Comparison of ENCODE assay signal across 1 cellular context in the genomic region with DNA sequence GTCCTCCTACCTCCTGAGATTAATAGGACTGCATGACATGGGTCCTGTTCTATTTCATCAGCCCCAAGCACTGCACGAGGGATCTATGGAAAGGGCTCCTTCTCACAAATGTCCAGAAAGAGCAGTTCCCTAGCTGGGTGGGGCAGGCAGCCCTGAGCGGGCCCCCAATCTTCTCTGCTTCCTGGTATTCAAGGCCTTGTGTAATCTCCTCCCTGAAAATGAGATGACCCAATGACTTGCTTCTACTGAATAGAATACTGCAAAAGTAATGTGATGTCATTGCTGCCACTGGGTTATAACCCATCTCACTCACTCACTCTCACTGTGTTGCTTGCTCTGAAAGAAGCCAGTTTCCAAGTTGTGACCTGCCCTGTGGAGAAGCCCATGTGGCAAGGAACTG.
TF ChIP-seq lines count a peak whose summit lies in the region.

No MANE protein-coding gene starts in this region.

TF ChIP-seq in HepG2, 621 proteins besides CTCF, POLR2A, EP300 and RAD21 (continued from another document):
- TF ChIP-seq, protein P1, sequence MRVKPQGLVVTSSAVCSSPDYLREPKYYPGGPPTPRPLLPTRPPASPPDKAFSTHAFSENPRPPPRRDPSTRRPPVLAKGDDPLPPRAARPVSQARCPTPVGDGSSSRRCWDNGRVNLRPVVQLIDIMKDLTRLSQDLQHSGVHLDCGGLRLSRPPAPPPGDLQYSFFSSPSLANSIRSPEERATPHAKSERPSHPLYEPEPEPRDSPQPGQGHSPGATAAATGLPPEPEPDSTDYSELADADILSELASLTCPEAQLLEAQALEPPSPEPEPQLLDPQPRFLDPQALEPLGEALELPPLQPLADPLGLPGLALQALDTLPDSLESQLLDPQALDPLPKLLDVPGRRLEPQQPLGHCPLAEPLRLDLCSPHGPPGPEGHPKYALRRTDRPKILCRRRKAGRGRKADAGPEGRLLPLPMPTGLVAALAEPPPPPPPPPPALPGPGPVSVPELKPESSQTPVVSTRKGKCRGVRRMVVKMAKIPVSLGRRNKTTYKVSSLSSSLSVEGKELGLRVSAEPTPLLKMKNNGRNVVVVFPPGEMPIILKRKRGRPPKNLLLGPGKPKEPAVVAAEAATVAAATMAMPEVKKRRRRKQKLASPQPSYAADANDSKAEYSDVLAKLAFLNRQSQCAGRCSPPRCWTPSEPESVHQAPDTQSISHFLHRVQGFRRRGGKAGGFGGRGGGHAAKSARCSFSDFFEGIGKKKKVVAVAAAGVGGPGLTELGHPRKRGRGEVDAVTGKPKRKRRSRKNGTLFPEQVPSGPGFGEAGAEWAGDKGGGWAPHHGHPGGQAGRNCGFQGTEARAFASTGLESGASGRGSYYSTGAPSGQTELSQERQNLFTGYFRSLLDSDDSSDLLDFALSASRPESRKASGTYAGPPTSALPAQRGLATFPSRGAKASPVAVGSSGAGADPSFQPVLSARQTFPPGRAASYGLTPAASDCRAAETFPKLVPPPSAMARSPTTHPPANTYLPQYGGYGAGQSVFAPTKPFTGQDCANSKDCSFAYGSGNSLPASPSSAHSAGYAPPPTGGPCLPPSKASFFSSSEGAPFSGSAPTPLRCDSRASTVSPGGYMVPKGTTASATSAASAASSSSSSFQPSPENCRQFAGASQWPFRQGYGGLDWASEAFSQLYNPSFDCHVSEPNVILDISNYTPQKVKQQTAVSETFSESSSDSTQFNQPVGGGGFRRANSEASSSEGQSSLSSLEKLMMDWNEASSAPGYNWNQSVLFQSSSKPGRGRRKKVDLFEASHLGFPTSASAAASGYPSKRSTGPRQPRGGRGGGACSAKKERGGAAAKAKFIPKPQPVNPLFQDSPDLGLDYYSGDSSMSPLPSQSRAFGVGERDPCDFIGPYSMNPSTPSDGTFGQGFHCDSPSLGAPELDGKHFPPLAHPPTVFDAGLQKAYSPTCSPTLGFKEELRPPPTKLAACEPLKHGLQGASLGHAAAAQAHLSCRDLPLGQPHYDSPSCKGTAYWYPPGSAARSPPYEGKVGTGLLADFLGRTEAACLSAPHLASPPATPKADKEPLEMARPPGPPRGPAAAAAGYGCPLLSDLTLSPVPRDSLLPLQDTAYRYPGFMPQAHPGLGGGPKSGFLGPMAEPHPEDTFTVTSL (CRISPR knock-in tag; IDR thresholded peaks at IDR 0.05; ENCODE audit: borderline replicate concordance) = no peak
- TF ChIP-seq SRSF4 (IDR thresholded peaks at IDR 0.05; ENCODE audit: low read depth, low read length, poor library complexity, severe bottlenecking) (no peak), ZNF20 (CRISPR knock-in tag; IDR thresholded peaks at IDR 0.05) (no peak), SOX13 (IDR thresholded peaks at IDR 0.05) (no peak), SOX13 (CRISPR knock-in tag; conservative IDR thresholded peaks at IDR 0.05 in 1 of 2, IDR thresholded peaks at IDR 0.05 in 1 of 2) (no peak), AKNA (CRISPR knock-in tag; IDR thresholded peaks at IDR 0.05; ENCODE audit: borderline replicate concordance) (no peak), FIP1L1 (IDR thresholded peaks at IDR 0.05; ENCODE audit: borderline replicate concordance, insufficient read depth, low read depth, low read length) (no peak)
- TF ChIP-seq, protein P2, sequence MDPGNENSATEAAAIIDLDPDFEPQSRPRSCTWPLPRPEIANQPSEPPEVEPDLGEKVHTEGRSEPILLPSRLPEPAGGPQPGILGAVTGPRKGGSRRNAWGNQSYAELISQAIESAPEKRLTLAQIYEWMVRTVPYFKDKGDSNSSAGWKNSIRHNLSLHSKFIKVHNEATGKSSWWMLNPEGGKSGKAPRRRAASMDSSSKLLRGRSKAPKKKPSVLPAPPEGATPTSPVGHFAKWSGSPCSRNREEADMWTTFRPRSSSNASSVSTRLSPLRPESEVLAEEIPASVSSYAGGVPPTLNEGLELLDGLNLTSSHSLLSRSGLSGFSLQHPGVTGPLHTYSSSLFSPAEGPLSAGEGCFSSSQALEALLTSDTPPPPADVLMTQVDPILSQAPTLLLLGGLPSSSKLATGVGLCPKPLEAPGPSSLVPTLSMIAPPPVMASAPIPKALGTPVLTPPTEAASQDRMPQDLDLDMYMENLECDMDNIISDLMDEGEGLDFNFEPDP (CRISPR knock-in tag; conservative IDR thresholded peaks at IDR 0.05) = no peak
TF ChIP-seq in HepG2: peak in this region for 0.
